ENCODE assay signal across 25 cellular contexts in the genomic region with DNA sequence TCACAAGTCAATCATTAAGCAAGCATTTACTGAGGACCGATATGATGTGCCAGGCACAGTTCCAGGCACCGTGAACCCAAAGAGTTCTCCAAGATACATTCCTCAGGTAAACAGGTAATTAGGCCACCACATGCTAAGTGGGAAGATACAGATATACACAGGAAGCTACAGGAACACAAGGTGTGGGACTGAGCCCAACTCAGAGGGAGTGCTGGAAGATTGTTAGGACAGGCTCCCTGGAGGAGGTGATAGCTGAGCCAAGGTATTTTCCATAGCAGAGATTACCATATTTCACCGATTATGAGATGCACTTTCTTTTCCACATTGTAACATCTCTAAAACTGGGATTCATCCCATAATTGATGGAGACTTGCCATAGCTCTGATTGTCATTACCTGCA. TPM values are rescaled to one million over a fixed set of nuclear protein-coding genes. Genes with fewer than 3 reads are reported as not detected.
"Had no signal": no experiment of that assay in that cellular context is flagged by ENCODE, and none has a peak within 500 bp of the region (broad histone marks: within the 10 kb centered on the region; RNA-seq: fewer than 3 reads in every experiment).

No MANE protein-coding gene starts in this region.

- H3K27me3 ChIP-seq: ascending aorta, breast epithelium, cardiac muscle cell, colonic mucosa, foreskin keratinocyte, gastroesophageal sphincter had no signal

- H3K36me3 ChIP-seq: ascending aorta, breast epithelium, cardiac muscle cell, colonic mucosa, gastroesophageal sphincter had no signal

- H3K4me1 ChIP-seq: ascending aorta, breast epithelium, colonic mucosa, foreskin keratinocyte had no signal

- ATAC-seq: activated CD4-positive, alpha-beta T cell treated with anti-CD3 and anti-CD28 coated beads for 36 hours; activated CD8-positive, alpha-beta memory T cell treated with anti-CD3 and anti-CD28 coated beads, Interleukin-2, amount 10 ng/mL, durations not matched to agents 7 days and 5 days; activated CD8-positive, alpha-beta T cell treated with anti-CD3 and anti-CD28 coated beads, Interleukin-2, amount 10 ng/mL, durations not matched to agents 7 days and 5 days; activated naive CD4-positive, alpha-beta T cell treated with anti-CD3 and anti-CD28 coated beads, Interleukin-2, amount 50 U/mL, for 72 hours; esophagus mucosa; foreskin keratinocyte; gastroesophageal sphincter had no signal

- H3K27ac ChIP-seq: ascending aorta, breast epithelium, cardiac muscle cell, colonic mucosa, foreskin keratinocyte, gastroesophageal sphincter had no signal

- H3K4me3 ChIP-seq: ascending aorta, breast epithelium, cardiac muscle cell, colonic mucosa, gastroesophageal sphincter had no signal

- H3K9me3 ChIP-seq: ascending aorta, breast epithelium, colonic mucosa, gastroesophageal sphincter had no signal

- DNase-seq: activated CD4-positive, alpha-beta memory T cell treated with anti-CD3 and anti-CD28 coated beads for 36 hours; activated CD4-positive, alpha-beta T cell treated with anti-CD3 and anti-CD28 coated beads for 36 hours; activated CD4-positive, alpha-beta T cell treated with anti-CD3 and anti-CD28 coated beads, Interleukin-2, amount 10 ng/mL, durations not matched to agents 24 days and 14 days; activated CD4-positive, CD25-positive, alpha-beta regulatory T cell; activated CD4-positive, CD25-positive, alpha-beta regulatory T cell treated with anti-CD3 and anti-CD28 coated beads, Interleukin-2, amount 50 U/mL, for 72 hours; activated CD8-positive, alpha-beta memory T cell treated with anti-CD3 and anti-CD28 coated beads, Interleukin-2, amount 10 ng/mL, durations not matched to agents 7 days and 5 days; activated CD8-positive, alpha-beta memory T cell treated with anti-CD3 and anti-CD28 coated beads, Interleukin-2, amount 50 U/mL, for 4 hours; activated CD8-positive, alpha-beta T cell treated with anti-CD3 and anti-CD28 coated beads, Interleukin-2, amount 10 ng/mL, durations not matched to agents 7 days and 5 days; activated effector memory CD4-positive, alpha-beta T cell treated with anti-CD3 and anti-CD28 coated beads, Interleukin-2, amount 50 U/mL, for 16 hours; activated naive CD4-positive, alpha-beta T cell treated with anti-CD3 and anti-CD28 coated beads, Interleukin-2, amount 10 ng/mL, durations not matched to agents 7 days and 5 days; activated naive CD8-positive, alpha-beta T cell treated with anti-CD3 and anti-CD28 coated beads, Interleukin-2, amount 10 ng/mL, durations not matched to agents 7 days and 5 days; activated T-cell treated with anti-CD3 and anti-CD28 coated beads, Interleukin-2, amount 50 U/mL, for 1 hour; activated T-cell treated with anti-CD3 and anti-CD28 coated beads, Interleukin-2, amount 50 U/mL, for 48 hours; central memory CD4-positive, alpha-beta T cell; colonic mucosa; effector CD8-positive, alpha-beta T cell; foreskin keratinocyte; head of caudate nucleus; T-helper 2 cell had no signal

RNA-seq across cellular contexts. Expression of a gene that starts 31.4 kb away (rescaled TPM):
- total RNA-seq: activated CD8-positive, alpha-beta T cell treated with anti-CD3 and anti-CD28 coated beads, Interleukin-2, amount 10 ng/mL, durations not matched to agents 7 days and 5 days had no signal
